ENCODE assay signal across 18 cellular contexts in genomic region chr12:46550266-46550879, GRCh38.
DNase-seq lines count a peak whose midpoint lies in the region; ATAC-seq and TF ChIP-seq lines count a peak whose summit lies in the region.
"Had no signal": no experiment of that assay in that cellular context is flagged by ENCODE, and none has a peak within 500 bp of the region (broad histone marks: within the 10 kb centered on the region; RNA-seq: fewer than 3 reads in every experiment).

No MANE protein-coding gene starts in this region.

- H3K9me3 Mint-ChIP-seq in activated CD4-positive, alpha-beta T cell treated with anti-CD3 and anti-CD28 coated beads for 36 hours (ENCODE audit: low read depth): peaks cover 9% of the 10 kb centered on the region
- H3K9me3 Mint-ChIP-seq in activated naive CD8-positive, alpha-beta T cell (ENCODE audit: low read depth): peaks cover 3% of the 10 kb centered on the region
- peaks cover 8% of the 10 kb centered on the region for H3K9me3 Mint-ChIP-seq in natural killer cell treated with Interleukin-12 subunit alpha and Interleukin-12 subunit beta and Interleukin-15 and Interleukin-18, amount 100 ng/mL, for 72 hours
- H3K9me3 Mint-ChIP-seq: CD8-positive, alpha-beta T cell had no signal

- H3K9ac ChIP-seq in MM.1S (ENCODE audit: low read length): peak overlapping the region; percentile 75
- H3K9ac ChIP-seq: neural progenitor cell had no signal

- H3K9me3 ChIP-seq in MM.1S (replicated peaks; ENCODE audit: insufficient read depth, low read length): no peaks in the 10 kb centered on the region
- H3K9me3 ChIP-seq: ascending aorta, colonic mucosa had no signal

- H3K4me1 Mint-ChIP-seq in activated CD4-positive, alpha-beta T cell treated with anti-CD3 and anti-CD28 coated beads for 36 hours: peaks cover 67% of the 10 kb centered on the region
- peaks cover 54% of the 10 kb centered on the region for H3K4me1 Mint-ChIP-seq in activated naive CD8-positive, alpha-beta T cell (ENCODE audit: low read depth)
- H3K4me1 Mint-ChIP-seq in natural killer cell treated with Interleukin-12 subunit alpha and Interleukin-12 subunit beta and Interleukin-15 and Interleukin-18, amount 100 ng/mL, for 72 hours (ENCODE audit: low read depth in 2 of 2): peaks cover 51 to 53% of the 10 kb centered on the region in 2 donors
- H3K4me1 Mint-ChIP-seq: neural progenitor cell had no signal

- CTCF ChIA-PET in activated CD4-positive, alpha-beta T cell treated with anti-CD3 and anti-CD28 coated beads for 36 hours (lab: Charles Lee): no interaction called here

- TF ChIP-seq CTCF in MM.1S (IDR thresholded peaks at IDR 0.05; ENCODE audit: low read length) (no peak), GM20000 (IDR thresholded peaks at IDR 0.05; ENCODE audit: extremely low read depth, missing control alignments) (no peak)

- H3K4me3 Mint-ChIP-seq in activated CD4-positive, alpha-beta T cell treated with anti-CD3 and anti-CD28 coated beads for 36 hours: peak overlapping the region; percentile 50
- peak overlapping the region; percentile 55 for H3K4me3 Mint-ChIP-seq in activated naive CD8-positive, alpha-beta T cell
- H3K4me3 Mint-ChIP-seq in natural killer cell treated with Interleukin-12 subunit alpha and Interleukin-12 subunit beta and Interleukin-15 and Interleukin-18, amount 100 ng/mL, for 72 hours: peak overlapping the region; percentile 64
- H3K4me3 Mint-ChIP-seq: CD8-positive, alpha-beta T cell; neural progenitor cell had no signal

- H2AFZ ChIP-seq in MM.1S (ENCODE audit: low read length): 0 out of 2 replicates have a peak overlapping the region, but pooled peaks have one; percentile 2
- H2AFZ ChIP-seq: neural progenitor cell had no signal

- H3K36me3 ChIP-seq in MM.1S (replicated peaks; ENCODE audit: insufficient read depth, low read length): no peaks in the 10 kb centered on the region
- H3K36me3 ChIP-seq: ascending aorta, colonic mucosa, neural progenitor cell, tibial nerve had no signal

- no peaks in the 10 kb centered on the region for H4K20me1 ChIP-seq in MM.1S (ENCODE audit: insufficient read depth, low read length)

- ATAC-seq in activated CD4-positive, alpha-beta T cell treated with anti-CD3 and anti-CD28 coated beads for 36 hours: no peak
- ATAC-seq in natural killer cell treated with Interleukin-12 subunit alpha and Interleukin-12 subunit beta and Interleukin-15 and Interleukin-18, amount 100 ng/mL, for 72 hours: no peak
- no peak for ATAC-seq in HG03196 (IDR thresholded peaks at IDR 0.05; ENCODE audit: unreplicated experiment)
- ATAC-seq: CD8-positive, alpha-beta T cell; right cardiac atrium had no signal

- peak overlapping the region; percentile 99 for H3K27ac Mint-ChIP-seq in activated CD4-positive, alpha-beta T cell treated with anti-CD3 and anti-CD28 coated beads for 36 hours
- H3K27ac Mint-ChIP-seq in activated naive CD8-positive, alpha-beta T cell: peak overlapping the region; percentile 92
- H3K27ac Mint-ChIP-seq in natural killer cell treated with Interleukin-12 subunit alpha and Interleukin-12 subunit beta and Interleukin-15 and Interleukin-18, amount 100 ng/mL, for 72 hours: peak overlapping the region; percentile 83 to 93
- H3K27ac Mint-ChIP-seq: CD8-positive, alpha-beta T cell had no signal

- DNase-seq in activated CD4-positive, alpha-beta T cell treated with anti-CD3 and anti-CD28 coated beads for 36 hours: no peak
- DNase-seq in activated CD4-positive, alpha-beta T cell treated with anti-CD3 and anti-CD28 coated beads, Interleukin-2, amount 50 U/mL, for 48 hours: no peak
- DNase-seq in MM.1S (no peak), GM20000 (ENCODE audit: low spot score) (no peak), UCSD-AML1 (lab: John Stamatoyannopoulos, UW; ENCODE audit: unreplicated experiment) (no peak)
- DNase-seq in natural killer cell treated with Interleukin-12 subunit alpha and Interleukin-12 subunit beta and Interleukin-15 and Interleukin-18, amount 100 ng/mL, for 72 hours (ENCODE audit: low spot score): no peak
- DNase-seq: CD8-positive, alpha-beta T cell; colonic mucosa; head of caudate nucleus; islet precursor cell; mesendoderm; NCI-H345; right cardiac atrium had no signal

- H3K4me1 ChIP-seq in MM.1S (ENCODE audit: low read length): peaks cover 69% of the 10 kb centered on the region
- H3K4me1 ChIP-seq: colonic mucosa, neural progenitor cell had no signal

- no peaks in the 10 kb centered on the region for H3K36me3 Mint-ChIP-seq in activated CD4-positive, alpha-beta T cell treated with anti-CD3 and anti-CD28 coated beads for 36 hours (ENCODE audit: low read depth)
- H3K36me3 Mint-ChIP-seq in activated naive CD8-positive, alpha-beta T cell: peaks cover 10% of the 10 kb centered on the region
- H3K36me3 Mint-ChIP-seq in natural killer cell treated with Interleukin-12 subunit alpha and Interleukin-12 subunit beta and Interleukin-15 and Interleukin-18, amount 100 ng/mL, for 72 hours: no peaks in the 10 kb centered on the region

- peak overlapping the region; percentile 97 for H3K27ac ChIP-seq in MM.1S (ENCODE audit: low read length)
- H3K27ac ChIP-seq: ascending aorta, colonic mucosa, neural progenitor cell, tibial nerve had no signal

- POLR2A ChIA-PET in activated CD4-positive, alpha-beta T cell treated with anti-CD3 and anti-CD28 coated beads for 36 hours (lab: Charles Lee): interaction anchor here (0.7 kb wide), 1 partner anchor 125 kb away, joined by 3 read pairs; no protein-coding TSS in a partner anchor

- intact Hi-C loops in activated CD4-positive, alpha-beta T cell treated with anti-CD3 and anti-CD28 coated beads for 36 hours (cut with DNase I, micrococcal nuclease): loop anchor here (10.0 kb wide), 2 partner anchors 336 to 844 kb away; no protein-coding TSS in a partner anchor

- no peaks in the 10 kb centered on the region for H3K27me3 ChIP-seq in MM.1S (replicated peaks; ENCODE audit: insufficient read depth, low read length)
- H3K27me3 ChIP-seq: ascending aorta, colonic mucosa, neural progenitor cell, tibial nerve had no signal

- H3F3A ChIP-seq in MM.1S (ENCODE audit: insufficient read depth, low read length): peaks cover 28% of the 10 kb centered on the region

- no peaks in the 10 kb centered on the region for H3K27me3 Mint-ChIP-seq in activated CD4-positive, alpha-beta T cell treated with anti-CD3 and anti-CD28 coated beads for 36 hours
- no peaks in the 10 kb centered on the region for H3K27me3 Mint-ChIP-seq in activated naive CD8-positive, alpha-beta T cell
- peaks cover 0 to 2% of the 10 kb centered on the region in 2 donors for H3K27me3 Mint-ChIP-seq in natural killer cell treated with Interleukin-12 subunit alpha and Interleukin-12 subunit beta and Interleukin-15 and Interleukin-18, amount 100 ng/mL, for 72 hours

- no peaks in the 10 kb centered on the region for H3K9me2 ChIP-seq in MM.1S (replicated peaks; ENCODE audit: insufficient read depth, low read length)

- H3K4me2 ChIP-seq in MM.1S (ENCODE audit: low read depth, low read length): peak overlapping the region; percentile 81
- H3K4me2 ChIP-seq: neural progenitor cell had no signal

- peak overlapping the region; percentile 42; the same call in 1 of the 2 replicates for H3K4me3 ChIP-seq in MM.1S (ENCODE audit: low read length)
- H3K4me3 ChIP-seq: ascending aorta, colonic mucosa, neural progenitor cell, tibial nerve had no signal

- H3K79me2 ChIP-seq in MM.1S (ENCODE audit: low read length): no peaks in the 10 kb centered on the region
